1 cellular context compared by ENCODE assay signal in genomic region chr16:18841833-18842525, GRCh38.
TF ChIP-seq lines count a peak whose summit lies in the region.

No MANE protein-coding gene starts in this region.

TF ChIP-seq in GM23338, 12 proteins besides CTCF, POLR2A, EP300 and RAD21 (continued from another document):
- TF ChIP-seq REST (IDR thresholded peaks at IDR 0.05; ENCODE audit: unreplicated experiment) (no peak), EZH2phosphoT487 (IDR thresholded peaks at IDR 0.05; ENCODE audit: unreplicated experiment) (no peak), ZNF462 (CRISPR knock-in tag; IDR thresholded peaks at IDR 0.05) (no peak), NANOG (IDR thresholded peaks at IDR 0.05; ENCODE audit: borderline replicate concordance) (no peak), ETS1 (IDR thresholded peaks at IDR 0.05) (no peak), CREB1 (CRISPR knock-in tag; IDR thresholded peaks at IDR 0.05; ENCODE audit: low read depth) (no peak), ZNF331 (CRISPR knock-in tag; IDR thresholded peaks at IDR 0.05; ENCODE audit: low read depth) (no peak), STAT1 (IDR thresholded peaks at IDR 0.05; ENCODE audit: unreplicated experiment) (no peak), ZNF114 (CRISPR knock-in tag; IDR thresholded peaks at IDR 0.05) (no peak)
